18 cellular contexts compared by ENCODE assay signal in the genomic region with DNA sequence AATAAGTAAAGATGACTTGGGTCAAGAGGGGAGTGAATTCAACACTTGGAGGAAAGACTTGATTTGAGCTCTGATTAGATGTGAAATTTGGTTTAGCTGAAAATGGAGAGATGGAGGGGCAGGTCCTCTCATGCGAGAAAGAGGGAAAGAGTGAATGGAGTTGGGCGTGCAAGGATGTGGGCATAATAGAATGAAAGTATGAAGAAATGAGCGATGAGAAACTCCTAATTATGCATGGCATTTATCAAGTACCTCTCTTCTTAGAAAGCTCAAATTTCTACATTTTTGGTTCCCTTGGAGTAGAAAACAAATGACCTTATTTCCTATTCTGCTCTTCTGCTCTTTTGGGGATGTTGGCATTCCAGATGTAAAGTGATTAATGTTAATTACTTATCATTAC.
DNase-seq lines count a peak whose midpoint lies in the region; ATAC-seq and TF ChIP-seq lines count a peak whose summit lies in the region.
"Had no signal": no experiment of that assay in that cellular context is flagged by ENCODE, and none has a peak within 500 bp of the region (broad histone marks: within the 10 kb centered on the region; RNA-seq: fewer than 3 reads in every experiment).

No MANE protein-coding gene starts in this region.

- no peak for TF ChIP-seq RAD21 in HCT116 (IDR thresholded peaks at IDR 0.05; ENCODE audit: low read depth)

- WGBS in smooth muscle cell (ENCODE audit: low lambda C conversion rate) = 66% methylated on average over 3 of the region's 3 CpGs

- RAD21 ChIA-PET in HCT116 (lab: Charles Lee; ENCODE audit: low non-redundant PET in 1 of 2, low total read pairs in 2 of 2, uncharacterized antibody in 2 of 2, unreplicated experiment in 2 of 2) = no interaction called here

- H3K36me3 ChIP-seq in HCT116 (ENCODE audit: control insufficient read depth in 1 of 2, insufficient read depth in 2 of 2, low read length in 2 of 2) (no peaks in the 10 kb centered on the region), SK-N-MC (ENCODE audit: insufficient read depth, low read length) (no peaks in the 10 kb centered on the region), iPS-15b (ENCODE audit: control insufficient read depth, insufficient read depth, low read length) (no peaks in the 10 kb centered on the region), smooth muscle cell (ENCODE audit: low read depth) (no peaks in the 10 kb centered on the region)
- H3K36me3 ChIP-seq: heart left ventricle, ovary, Peyer's patch, thoracic aorta had no signal

- H3K27me3 Mint-ChIP-seq in activated T-helper 1 cell treated with anti-CD3 and anti-CD28 coated beads, Interleukin-12 subunit alpha, Interleukin-12 subunit beta, Interleukin-2, Interleukin-4 antibody, amounts not matched to agents 30 ng/mL and 10 ng/mL and 1 ng/mL, durations not matched to agents 14 hours and 24 hours and 36 hours (ENCODE audit: insufficient read depth) = no peaks in the 10 kb centered on the region
- no peaks in the 10 kb centered on the region for H3K27me3 Mint-ChIP-seq in CD4-positive, alpha-beta T cell
- no peaks in the 10 kb centered on the region for H3K27me3 Mint-ChIP-seq in natural killer cell (ENCODE audit: low read depth in 2 of 2)
- H3K27me3 Mint-ChIP-seq: activated naive CD8-positive, alpha-beta T cell had no signal

- H3K4me3 ChIP-seq in HCT116 (replicated peaks in 1 of 2; ENCODE audit: low read depth in 1 of 2, low read length in 2 of 2) = 0 out of 4 replicates have a peak overlapping the region, but pooled peaks of 1 of the 2 experiments have one; percentile 3
- no peak overlapping the region for H3K4me3 ChIP-seq in SK-N-MC
- H3K4me3 ChIP-seq in iPS-15b (ENCODE audit: low read depth, low read length) = peak overlapping the region; percentile 5
- H3K4me3 ChIP-seq in smooth muscle cell = no peak overlapping the region
- H3K4me3 ChIP-seq: heart left ventricle, ovary, Peyer's patch had no signal

- H3K9me3 ChIP-seq in HCT116 (ENCODE audit: control insufficient read depth in 1 of 2, insufficient read depth in 1 of 2, low read depth in 1 of 2, low read length in 2 of 2) = no peaks in the 10 kb centered on the region
- no peaks in the 10 kb centered on the region for H3K9me3 ChIP-seq in SK-N-MC (ENCODE audit: low read depth, low read length)
- H3K9me3 ChIP-seq in iPS-15b (ENCODE audit: control insufficient read depth, insufficient read depth, low read length) = no peaks in the 10 kb centered on the region
- no peaks in the 10 kb centered on the region for H3K9me3 ChIP-seq in smooth muscle cell (replicated peaks; ENCODE audit: low read depth)
- H3K9me3 ChIP-seq in CD4-positive, alpha-beta T cell (ENCODE audit: control insufficient read depth, low read length) = no peaks in the 10 kb centered on the region
- H3K9me3 ChIP-seq: heart left ventricle, ovary, Peyer's patch, thoracic aorta had no signal

- H3K27ac ChIP-seq in HCT116 (ENCODE audit: low read depth, low read length) (no peak overlapping the region; the same call in 1 of the 2 replicates), SK-N-MC (0 out of 2 replicates have a peak overlapping the region, but pooled peaks have one; percentile 57), smooth muscle cell (ENCODE audit: low read depth) (no peak overlapping the region)
- H3K27ac ChIP-seq in CD4-positive, alpha-beta T cell (ENCODE audit: low read depth, low read length) = no peak overlapping the region
- H3K27ac ChIP-seq: ovary, Peyer's patch had no signal

- H3K27ac Mint-ChIP-seq in activated T-helper 1 cell treated with anti-CD3 and anti-CD28 coated beads, Interleukin-12 subunit alpha, Interleukin-12 subunit beta, Interleukin-2, Interleukin-4 antibody, amounts not matched to agents 30 ng/mL and 10 ng/mL and 1 ng/mL, durations not matched to agents 14 hours and 24 hours and 36 hours = no peak overlapping the region
- no peak overlapping the region for H3K27ac Mint-ChIP-seq in CD4-positive, alpha-beta T cell
- no peak overlapping the region for H3K27ac Mint-ChIP-seq in natural killer cell
- H3K27ac Mint-ChIP-seq: activated naive CD8-positive, alpha-beta T cell had no signal

- H3K4me2 ChIP-seq in HCT116 (ENCODE audit: low read length) = peak overlapping the region; percentile 61
- peak overlapping the region; percentile 62 for H3K4me2 ChIP-seq in smooth muscle cell

- intact Hi-C loops in HCT116 (cut with micrococcal nuclease) = no loop called here
- intact Hi-C loops in activated T-helper 1 cell treated with anti-CD3 and anti-CD28 coated beads, Interleukin-12 subunit alpha, Interleukin-12 subunit beta, Interleukin-2, Interleukin-4 antibody, amounts not matched to agents 30 ng/mL and 10 ng/mL and 1 ng/mL, durations not matched to agents 14 hours and 24 hours and 36 hours (cut with micrococcal nuclease) = no loop called here
- intact Hi-C loops in CD4-positive, alpha-beta T cell (cut with DNase I, micrococcal nuclease) = no loop called here
- intact Hi-C loops in natural killer cell (cut with micrococcal nuclease) = no loop called here

- no peaks in the 10 kb centered on the region for H3K36me3 Mint-ChIP-seq in activated T-helper 1 cell treated with anti-CD3 and anti-CD28 coated beads, Interleukin-12 subunit alpha, Interleukin-12 subunit beta, Interleukin-2, Interleukin-4 antibody, amounts not matched to agents 30 ng/mL and 10 ng/mL and 1 ng/mL, durations not matched to agents 14 hours and 24 hours and 36 hours (ENCODE audit: low read depth)
- H3K36me3 Mint-ChIP-seq in CD4-positive, alpha-beta T cell (ENCODE audit: low read depth) = no peaks in the 10 kb centered on the region
- H3K36me3 Mint-ChIP-seq in natural killer cell = no peaks in the 10 kb centered on the region

- no peaks in the 10 kb centered on the region for H3K79me2 ChIP-seq in HCT116 (ENCODE audit: insufficient read depth, low read length)
- no peaks in the 10 kb centered on the region for H3K79me2 ChIP-seq in smooth muscle cell (ENCODE audit: low read depth)

- H3K9me2 ChIP-seq in HCT116 (ENCODE audit: insufficient read depth) = no peaks in the 10 kb centered on the region

- POLR2A ChIA-PET in HCT116 (lab: Charles Lee) = no interaction called here
- POLR2A ChIA-PET in CD4-positive, alpha-beta T cell (lab: Charles Lee) = no interaction called here

- TF ChIP-seq CTCF in HCT116 (IDR thresholded peaks at IDR 0.05 in 2 of 3, conservative IDR thresholded peaks at IDR 0.05 in 1 of 3; ENCODE audit: borderline replicate concordance in 1 of 3, insufficient read depth in 1 of 3, low read depth in 2 of 3, low read length in 2 of 3) = no peak
- TF ChIP-seq CTCF in smooth muscle cell (IDR thresholded peaks at IDR 0.05; ENCODE audit: borderline replicate concordance, insufficient read depth, poor library complexity, severe bottlenecking) = no peak
- no peak for TF ChIP-seq CTCF in CD4-positive, alpha-beta T cell (IDR thresholded peaks at IDR 0.05)
- TF ChIP-seq CTCF in natural killer cell (IDR thresholded peaks at IDR 0.05) = no peak

- H3K9me3 Mint-ChIP-seq in activated T-helper 1 cell treated with anti-CD3 and anti-CD28 coated beads, Interleukin-12 subunit alpha, Interleukin-12 subunit beta, Interleukin-2, Interleukin-4 antibody, amounts not matched to agents 30 ng/mL and 10 ng/mL and 1 ng/mL, durations not matched to agents 14 hours and 24 hours and 36 hours = no peaks in the 10 kb centered on the region
- no peaks in the 10 kb centered on the region for H3K9me3 Mint-ChIP-seq in CD4-positive, alpha-beta T cell
- no peaks in the 10 kb centered on the region for H3K9me3 Mint-ChIP-seq in natural killer cell

- peaks cover 25% of the 10 kb centered on the region for H3K4me1 Mint-ChIP-seq in activated T-helper 1 cell treated with anti-CD3 and anti-CD28 coated beads, Interleukin-12 subunit alpha, Interleukin-12 subunit beta, Interleukin-2, Interleukin-4 antibody, amounts not matched to agents 30 ng/mL and 10 ng/mL and 1 ng/mL, durations not matched to agents 14 hours and 24 hours and 36 hours (ENCODE audit: low read depth)
- H3K4me1 Mint-ChIP-seq in CD4-positive, alpha-beta T cell (ENCODE audit: low read depth) = peaks cover 9% of the 10 kb centered on the region
- peaks cover 5 to 16% of the 10 kb centered on the region in 2 donors for H3K4me1 Mint-ChIP-seq in natural killer cell

- H2AFZ ChIP-seq in HCT116 (ENCODE audit: low read depth, low read length, poor library complexity, severe bottlenecking) = no peak overlapping the region
- H2AFZ ChIP-seq in smooth muscle cell (ENCODE audit: low read depth) = no peak overlapping the region

- H3K4me3 Mint-ChIP-seq in activated T-helper 1 cell treated with anti-CD3 and anti-CD28 coated beads, Interleukin-12 subunit alpha, Interleukin-12 subunit beta, Interleukin-2, Interleukin-4 antibody, amounts not matched to agents 30 ng/mL and 10 ng/mL and 1 ng/mL, durations not matched to agents 14 hours and 24 hours and 36 hours = no peak overlapping the region
- H3K4me3 Mint-ChIP-seq in CD4-positive, alpha-beta T cell = no peak overlapping the region
- no peak overlapping the region for H3K4me3 Mint-ChIP-seq in natural killer cell
- H3K4me3 Mint-ChIP-seq: activated naive CD8-positive, alpha-beta T cell had no signal

- H4K20me1 ChIP-seq in HCT116 (ENCODE audit: insufficient read depth) (no peaks in the 10 kb centered on the region), smooth muscle cell (ENCODE audit: low read depth) (no peaks in the 10 kb centered on the region)

- ATAC-seq in HCT116 (no peak), natural killer cell (no peak)
- no peak for ATAC-seq in CD4-positive, alpha-beta T cell (ENCODE audit: poor library complexity)

- H3K4me1 ChIP-seq in HCT116 (ENCODE audit: control insufficient read depth in 1 of 2, insufficient read depth in 2 of 2, low read length in 2 of 2) (peaks cover 54 to 92% of the 10 kb centered on the region in 2 experiments), iPS-15b (ENCODE audit: control insufficient read depth, insufficient read depth, low read length) (peaks cover 35% of the 10 kb centered on the region), smooth muscle cell (ENCODE audit: low read depth) (peaks cover 20% of the 10 kb centered on the region)
- H3K4me1 ChIP-seq: Peyer's patch had no signal

- H3K27me3 ChIP-seq in HCT116 (ENCODE audit: insufficient read depth, low read length) (no peaks in the 10 kb centered on the region), iPS-15b (ENCODE audit: control insufficient read depth, insufficient read depth, low read length) (no peaks in the 10 kb centered on the region), smooth muscle cell (ENCODE audit: low read depth) (no peaks in the 10 kb centered on the region)
- no peaks in the 10 kb centered on the region for H3K27me3 ChIP-seq in CD4-positive, alpha-beta T cell (ENCODE audit: control insufficient read depth, insufficient read depth, low read length)
- H3K27me3 ChIP-seq: heart left ventricle, ovary, Peyer's patch had no signal

- H3F3A ChIP-seq in smooth muscle cell (ENCODE audit: low read depth) = no peaks in the 10 kb centered on the region

- H3K9ac ChIP-seq in HCT116 (ENCODE audit: low read length) (peak overlapping the region; percentile 13; the same call in 1 of the 2 replicates), SK-N-MC (ENCODE audit: insufficient read length) (no peak overlapping the region), iPS-15b (ENCODE audit: low read depth, low read length) (no peak overlapping the region), smooth muscle cell (ENCODE audit: low read depth) (no peak overlapping the region)

- BruUV-seq in HCT116 (replicated peaks; lab: Mats Ljungman, UMichigan) = no TSS peak

- DNase-seq in HCT116 (ENCODE audit: low read depth, low spot score) = no peak
- no peak for DNase-seq in SK-N-MC (ENCODE audit: low read depth, low spot score)
- DNase-seq in smooth muscle cell (lab: John Stamatoyannopoulos, UW; ENCODE audit: unreplicated experiment) = no peak
- no peak for DNase-seq in activated T-helper 1 cell treated with anti-CD3 and anti-CD28 coated beads, Interleukin-12 subunit alpha, Interleukin-12 subunit beta, Interleukin-2, Interleukin-4 antibody, amounts not matched to agents 30 ng/mL and 10 ng/mL and 1 ng/mL, durations not matched to agents 14 hours and 24 hours and 36 hours (ENCODE audit: low spot score)
- DNase-seq in CD4-positive, alpha-beta T cell = no peak
- DNase-seq in natural killer cell = no peak
- DNase-seq: activated CD4-positive, alpha-beta T cell treated with anti-CD3 and anti-CD28 coated beads, Interleukin-2, amount 50 U/mL, for 1 hour; activated T-cell treated with anti-CD3 and anti-CD28 coated beads, Interleukin-2, amount 50 U/mL, for 1 hour; C1 segment of cervical spinal cord; DMS53; heart left ventricle; ovary; Peyer's patch; stimulated activated CD4-positive, alpha-beta T cell treated with anti-CD3 and anti-CD28 coated beads, Interleukin-4, amount 100 ng/mL, for 4 hours; stimulated activated CD8-positive, alpha-beta memory T cell treated with anti-CD3 and anti-CD28 coated beads, Interleukin-4, amount 100 ng/mL, for 48 hours had no signal

- TF ChIP-seq POLR2A in HCT116 (IDR thresholded peaks at IDR 0.05; ENCODE audit: borderline replicate concordance, extremely low read depth, insufficient read depth, insufficient read length) = no peak

- CTCF ChIA-PET in HCT116 (lab: Charles Lee) = no interaction called here
- CTCF ChIA-PET in CD4-positive, alpha-beta T cell (lab: Charles Lee) = interaction anchor here (1.2 kb wide), 1 partner anchor 8 kb away, joined by 3 read pairs; no protein-coding TSS in a partner anchor
